In the genomic region with DNA sequence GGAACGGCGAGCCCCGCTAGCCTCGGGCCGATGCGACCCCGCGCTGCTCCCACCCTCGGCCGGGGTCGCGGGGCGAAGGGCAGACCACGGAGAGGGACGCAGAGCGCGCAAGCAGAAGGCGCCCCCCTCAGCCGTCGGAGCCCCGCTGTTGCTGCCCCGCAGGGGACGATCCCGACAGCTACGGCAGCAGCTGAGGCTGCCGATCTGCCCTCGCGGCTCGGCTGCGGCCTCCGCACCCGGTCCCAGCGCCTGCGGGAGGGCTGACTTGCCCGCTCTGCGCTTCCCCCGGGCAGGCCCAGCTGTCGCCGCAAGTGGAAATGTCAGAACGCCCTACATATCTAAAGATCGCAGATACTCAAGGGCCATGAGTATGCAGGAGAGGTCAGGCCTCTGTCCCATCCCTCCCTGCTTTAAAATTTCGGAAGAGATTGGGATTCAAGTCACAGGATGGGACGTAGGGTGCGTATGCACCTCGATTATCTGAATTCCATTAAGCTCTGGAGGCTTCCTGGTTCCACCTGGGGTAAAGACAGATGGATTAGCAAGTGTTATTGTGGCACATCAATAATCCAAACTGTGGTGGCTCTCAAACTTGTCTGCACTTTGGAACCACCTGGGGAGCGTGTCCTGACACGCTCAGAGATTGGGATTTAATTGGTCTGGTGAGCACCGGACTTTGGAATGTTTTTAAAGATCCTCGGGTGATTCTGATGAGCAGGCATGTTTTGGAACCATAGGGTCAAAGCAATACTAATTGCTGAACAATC, we compare ENCODE assay signal across 8 cellular contexts. TPM values are rescaled to one million over a fixed set of nuclear protein-coding genes. Genes with fewer than 3 reads are reported as not detected.
DNase-seq lines count a peak whose midpoint lies in the region; ATAC-seq and TF ChIP-seq lines count a peak whose summit lies in the region.

CRPPA (minus strand) TSS at position 206 of the 767 bp plus-strand sequence. CDS start 216 bp downstream, outside the sequence.

- peak within 1 kb of the TSS; percentile 82 for H2BK120ac ChIP-seq in neuronal stem cell (ENCODE audit: low read depth, low read length)

- no TSS peak for BruUV-seq in OCI-LY7 (replicated peaks; lab: Mats Ljungman, UMichigan)

- H2BK12ac ChIP-seq in neuronal stem cell (ENCODE audit: low read length) = no peak within 1 kb of the TSS

- no peak within 1 kb of the TSS for H2AK5ac ChIP-seq in neuronal stem cell (ENCODE audit: low read depth, low read length)

- H4K8ac ChIP-seq in neuronal stem cell (ENCODE audit: low read depth, low read length) = peak within 1 kb of the TSS; percentile 97

- intact Hi-C loops in OCI-LY7 (cut with micrococcal nuclease; ENCODE audit: unreplicated experiment) = no loop called here

- no peak within 1 kb of the TSS for H2AFZ ChIP-seq in OCI-LY7 (ENCODE audit: low read length)
- H2AFZ ChIP-seq in neuronal stem cell (ENCODE audit: low read length) = peak within 1 kb of the TSS; percentile 73

- H4K91ac ChIP-seq in neuronal stem cell (ENCODE audit: low read depth, low read length, poor library complexity) = peak within 1 kb of the TSS; percentile 76

- TF ChIP-seq EP300 in gastroesophageal sphincter (IDR thresholded peaks at IDR 0.05) = no peak

- no peaks in the 10 kb centered on the region for H3K79me2 ChIP-seq in OCI-LY7 (ENCODE audit: insufficient read depth, low read depth, low read length)

- 37 to 67% methylated on average over 4 to 5 of the region's 49 CpGs for WGBS in gastroesophageal sphincter (ENCODE audit: low coverage in 1 of 2), 2 donors
- WGBS in neuronal stem cell (ENCODE audit: extremely low coverage in 2 of 2, insufficient read length in 2 of 2, insufficient replicate concordance in 1 of 2), 2 donors = no CpG with 5 or more reads among the region's 49 CpGs

- DNase-seq in OCI-LY7 (ENCODE audit: low spot score) = no peak
- DNase-seq in activated gamma-delta T cell treated with Interleukin-2 at 50 U/mL for 16 hours = peak; percentile 23
- DNase-seq in neuronal stem cell (ENCODE audit: low spot score) = no peak
- peak; percentile 48 for DNase-seq in ureter (ENCODE audit: low spot score)

- no peaks in the 10 kb centered on the region for H3K36me3 ChIP-seq in OCI-LY7 (ENCODE audit: insufficient read depth, low read length)
- H3K36me3 ChIP-seq in gastroesophageal sphincter = no peaks in the 10 kb centered on the region
- no peaks in the 10 kb centered on the region for H3K36me3 ChIP-seq in neuronal stem cell (replicated peaks in 1 of 2; ENCODE audit: control insufficient read depth in 2 of 2, insufficient read depth in 2 of 2, low read length in 2 of 2)

- POLR2A ChIA-PET in OCI-LY7 (lab: Charles Lee) = no interaction called here

- H3K27ac ChIP-seq in 22Rv1 (peak within 1 kb of the TSS; percentile 72), OCI-LY7 (ENCODE audit: low read depth, low read length, poor library complexity, severe bottlenecking) (no peak within 1 kb of the TSS), gastroesophageal sphincter (peak within 1 kb of the TSS; percentile 87 to 98 (median 96)), neuronal stem cell (replicated peaks; ENCODE audit: low read length) (peak within 1 kb of the TSS; percentile 83)

- peak within 1 kb of the TSS; percentile 98 for H3K18ac ChIP-seq in neuronal stem cell (ENCODE audit: low read length)

- peak within 1 kb of the TSS; percentile 59 for H2BK15ac ChIP-seq in neuronal stem cell (ENCODE audit: low read length)

- peak within 1 kb of the TSS; percentile 87 for H3K9ac ChIP-seq in neuronal stem cell (ENCODE audit: low read depth, low read length, poor library complexity)

- H3K4me2 ChIP-seq in OCI-LY7 (ENCODE audit: low read length) (peak within 1 kb of the TSS; percentile 31; the same call in 1 of the 2 replicates), neuronal stem cell (ENCODE audit: insufficient read depth, low read length, poor library complexity, severe bottlenecking) (peak within 1 kb of the TSS; percentile 89)

- H3K4ac ChIP-seq in neuronal stem cell (ENCODE audit: low read length) = peak within 1 kb of the TSS; percentile 60

- no peaks in the 10 kb centered on the region for H3K79me1 ChIP-seq in neuronal stem cell (ENCODE audit: low read depth, low read length)

- ATAC-seq in GM18861 (IDR thresholded peaks at IDR 0.05; ENCODE audit: unreplicated experiment) (peak; percentile 25), HG03064 (IDR thresholded peaks at IDR 0.05; ENCODE audit: low read depth, unreplicated experiment) (peak; percentile 38), gastroesophageal sphincter (peak; percentile 39)

- H3K27me3 ChIP-seq in gastroesophageal sphincter = no peaks in the 10 kb centered on the region
- no peaks in the 10 kb centered on the region for H3K27me3 ChIP-seq in neuronal stem cell (ENCODE audit: control insufficient read depth in 3 of 3, insufficient read depth in 3 of 3, low read depth in 1 of 3, low read length in 3 of 3)

- CTCF ChIA-PET in OCI-LY7 (lab: Charles Lee; ENCODE audit: unreplicated experiment) = no interaction called here

- H3K14ac ChIP-seq in neuronal stem cell (ENCODE audit: low read length) = peak within 1 kb of the TSS; percentile 98

- TF ChIP-seq CTCF in 22Rv1 (IDR thresholded peaks at IDR 0.05) (no peak; the same call in 1 of the 2 replicates), OCI-LY7 (conservative IDR thresholded peaks at IDR 0.05; ENCODE audit: low read length) (no peak), gastroesophageal sphincter (IDR thresholded peaks at IDR 0.05) (no peak)

- H3K4me3 ChIP-seq in OCI-LY7 (ENCODE audit: low read depth, low read length, poor library complexity, severe bottlenecking) = no peak within 1 kb of the TSS
- H3K4me3 ChIP-seq in gastroesophageal sphincter = peak within 1 kb of the TSS; percentile 33 to 73
- peak within 1 kb of the TSS; percentile 31 to 85 for H3K4me3 ChIP-seq in neuronal stem cell (ENCODE audit: low read length in 2 of 2)

- peak within 1 kb of the TSS; percentile 68 for H2BK5ac ChIP-seq in neuronal stem cell (ENCODE audit: low read length)

- H3K9me3 ChIP-seq in OCI-LY7 (ENCODE audit: low read length) = no peaks in the 10 kb centered on the region
- H3K9me3 ChIP-seq in gastroesophageal sphincter = no peaks in the 10 kb centered on the region
- peaks cover 0 to 6% of the 10 kb centered on the region in 2 donors for H3K9me3 ChIP-seq in neuronal stem cell (replicated peaks in 1 of 2; ENCODE audit: control insufficient read depth in 2 of 2, insufficient read depth in 1 of 2, low read depth in 1 of 2, low read length in 2 of 2)

- peak within 1 kb of the TSS; percentile 83 for H3K23ac ChIP-seq in neuronal stem cell (ENCODE audit: low read depth, low read length, poor library complexity)

- no peak for TF ChIP-seq POLR2A in gastroesophageal sphincter (IDR thresholded peaks at IDR 0.05)

- H3K4me1 ChIP-seq in OCI-LY7 (ENCODE audit: insufficient read depth, low read length, poor library complexity, severe bottlenecking) (no peaks in the 10 kb centered on the region), gastroesophageal sphincter (peaks cover 6 to 29% (median 9%) of the 10 kb centered on the region in 3 donors), neuronal stem cell (ENCODE audit: control insufficient read depth in 2 of 2, insufficient read depth in 1 of 2, low read depth in 1 of 2, low read length in 2 of 2) (peaks cover 0 to 10% of the 10 kb centered on the region in 2 donors)

- no peaks in the 10 kb centered on the region for H4K20me1 ChIP-seq in OCI-LY7 (ENCODE audit: insufficient read depth, low read length)

- H3K9me2 ChIP-seq in OCI-LY7 (ENCODE audit: insufficient read depth, low read length) = no peaks in the 10 kb centered on the region

RNA-seq across cellular contexts. Expression of gene CRPPA, which starts in this region (rescaled TPM):
- total RNA-seq in OCI-LY7 (2014; rRNA removed; shearing (Covaris generic)) = not detected in 2 replicates
- total RNA-seq in OCI-LY7 (2022) (not detected in 2 replicates), gastroesophageal sphincter (1 to 10 TPM; 1.8 to 4.7 (median 3.7) TPM), ureter (3.6 TPM)
- 0.53 TPM for polyA plus RNA-seq in neuronal stem cell (2013, experiment 1 of 2)
- polyA plus RNA-seq in neuronal stem cell (2013, experiment 2 of 2) = 0.55 TPM

Comparison
In these comparisons a context has a peak if more than half of its experiments do, and no peak if none do; other contexts are left out.
1. DNase-seq: peak in activated gamma-delta T cell treated with Interleukin-2 at 50 U/mL for 16 hours (single experiment) and ureter (single experiment); none in OCI-LY7 (single experiment) and neuronal stem cell (single experiment).
2. Peak in every context shown above with its lines, with median percentiles within 50 percentile points of each other: ATAC-seq.